ENCODE assay signal across 13 cellular contexts in genomic region chr4:185318679-185319078, GRCh38.
DNase-seq lines count a peak whose midpoint lies in the region; ATAC-seq, FAIRE-seq and TF ChIP-seq lines count a peak whose summit lies in the region.
"Had no signal": no experiment of that assay in that cellular context is flagged by ENCODE, and none has a peak within 500 bp of the region (broad histone marks: within the 10 kb centered on the region; RNA-seq: fewer than 3 reads in every experiment).

No MANE protein-coding gene starts in this region.

- no peak overlapping the region for H3K4me3 Mint-ChIP-seq in activated CD4-positive, alpha-beta T cell treated with anti-CD3 and anti-CD28 coated beads, Interleukin-2, amount 10 ng/mL, durations not matched to agents 7 days and 5 days
- no peak overlapping the region for H3K4me3 Mint-ChIP-seq in chondrocyte (ENCODE audit: unreplicated experiment)
- H3K4me3 Mint-ChIP-seq: activated B cell treated with CpG ODN at 0.5 μM for 24 hours had no signal

- CTCF ChIA-PET in activated CD4-positive, alpha-beta T cell treated with anti-CD3 and anti-CD28 coated beads, Interleukin-2, amount 10 ng/mL, durations not matched to agents 7 days and 5 days (lab: Charles Lee), result interaction anchor here (0.6 kb wide), 2 partner anchors 71 to 777 kb away, joined by 3 to 4 read pairs; no protein-coding TSS in a partner anchor

- H3K4me1 ChIP-seq in pancreas, result no peaks in the 10 kb centered on the region

- no peaks in the 10 kb centered on the region for H3K9me3 ChIP-seq in pancreas

- H3K36me3 ChIP-seq in pancreas, result peaks cover 0 to 5% (median 0%) of the 10 kb centered on the region in 3 donors

- no peak overlapping the region for H3K4me3 ChIP-seq in pancreas
- H3K4me3 ChIP-seq: smooth muscle cell had no signal

- no peaks in the 10 kb centered on the region for H3K27me3 Mint-ChIP-seq in activated CD4-positive, alpha-beta T cell treated with anti-CD3 and anti-CD28 coated beads, Interleukin-2, amount 10 ng/mL, durations not matched to agents 7 days and 5 days
- no peaks in the 10 kb centered on the region for H3K27me3 Mint-ChIP-seq in chondrocyte (ENCODE audit: low read depth)
- H3K27me3 Mint-ChIP-seq: activated B cell treated with CpG ODN at 0.5 μM for 24 hours had no signal

- no peaks in the 10 kb centered on the region for H3K27me3 ChIP-seq in pancreas

- no peak overlapping the region for H3K27ac ChIP-seq in pancreas
- H3K27ac ChIP-seq: HL-60 had no signal

- FAIRE-seq in pancreas (lab: Jason Lieb, UNC), result no peak

- ATAC-seq in pancreas (peak in 3 of 4 donors; percentile 44 to 60 (median 59)), HG02642 (IDR thresholded peaks at IDR 0.05; ENCODE audit: poor library complexity, unreplicated experiment) (no peak)
- ATAC-seq: stimulated activated naive CD8-positive, alpha-beta T cell treated with anti-CD3 and anti-CD28 coated beads, Interleukin-15, Interleukin-2, amounts not matched to agents 100 U/mL and 50 U/mL, for 24 hours had no signal

- H3K9me3 Mint-ChIP-seq in activated CD4-positive, alpha-beta T cell treated with anti-CD3 and anti-CD28 coated beads, Interleukin-2, amount 10 ng/mL, durations not matched to agents 7 days and 5 days, result peaks cover 2% of the 10 kb centered on the region
- H3K9me3 Mint-ChIP-seq in chondrocyte (ENCODE audit: low read depth), result peaks cover 3% of the 10 kb centered on the region
- H3K9me3 Mint-ChIP-seq: activated B cell treated with CpG ODN at 0.5 μM for 24 hours had no signal

- peaks cover 36% of the 10 kb centered on the region for H3K36me3 Mint-ChIP-seq in activated CD4-positive, alpha-beta T cell treated with anti-CD3 and anti-CD28 coated beads, Interleukin-2, amount 10 ng/mL, durations not matched to agents 7 days and 5 days (ENCODE audit: low read depth)
- H3K36me3 Mint-ChIP-seq in chondrocyte (ENCODE audit: low read depth), result peaks cover 33% of the 10 kb centered on the region

- intact Hi-C loops in pancreas (cut with DNase I), result no loop called here

- TF ChIP-seq CTCF in chondrocyte (IDR thresholded peaks at IDR 0.05) (no peak), pancreas (IDR thresholded peaks at IDR 0.05) (no peak)

- H3K4me1 Mint-ChIP-seq in activated CD4-positive, alpha-beta T cell treated with anti-CD3 and anti-CD28 coated beads, Interleukin-2, amount 10 ng/mL, durations not matched to agents 7 days and 5 days, result peaks cover 12% of the 10 kb centered on the region
- H3K4me1 Mint-ChIP-seq in chondrocyte (ENCODE audit: low read depth), result peaks cover 18% of the 10 kb centered on the region

- POLR2A ChIA-PET in activated CD4-positive, alpha-beta T cell treated with anti-CD3 and anti-CD28 coated beads, Interleukin-2, amount 10 ng/mL, durations not matched to agents 7 days and 5 days (lab: Charles Lee), result no interaction called here

- no peak for DNase-seq in activated CD4-positive, alpha-beta T cell treated with anti-CD3 and anti-CD28 coated beads, Interleukin-2, amount 10 ng/mL, durations not matched to agents 7 days and 5 days
- DNase-seq in activated CD4-positive, alpha-beta T cell treated with anti-CD3 and anti-CD28 coated beads, Interleukin-2, amount 50 U/mL, for 48 hours, result no peak
- DNase-seq in NCI-H345 (lab: John Stamatoyannopoulos, UW), result peak; percentile 76
- DNase-seq in chondrocyte (ENCODE audit: low spot score), result no peak
- no peak for DNase-seq in pancreas
- DNase-seq in SK-N-DZ (ENCODE audit: low spot score), result no peak
- DNase-seq in SKM-1 (lab: John Stamatoyannopoulos, UW; ENCODE audit: unreplicated experiment), result no peak
- DNase-seq: activated B cell treated with CpG ODN at 0.5 μM for 24 hours; NK-92 treated with Interleukin-12 subunit alpha and Interleukin-12 subunit beta, amount 100 ng/mL, for 24 hours; stimulated activated naive CD8-positive, alpha-beta T cell treated with anti-CD3 and anti-CD28 coated beads, Interleukin-15, Interleukin-2, amounts not matched to agents 100 U/mL and 50 U/mL, for 24 hours had no signal

- H3K27ac Mint-ChIP-seq in activated CD4-positive, alpha-beta T cell treated with anti-CD3 and anti-CD28 coated beads, Interleukin-2, amount 10 ng/mL, durations not matched to agents 7 days and 5 days, result peak overlapping the region; percentile 61
- H3K27ac Mint-ChIP-seq in chondrocyte (ENCODE audit: unreplicated experiment), result peak overlapping the region; percentile 80
- H3K27ac Mint-ChIP-seq: activated B cell treated with CpG ODN at 0.5 μM for 24 hours had no signal

- WGBS in pancreas, 2 donors, result 30 to 36% methylated on average over 2 of the region's 2 CpGs
